ENCODE assay signal across 8 cellular contexts in the genomic region with DNA sequence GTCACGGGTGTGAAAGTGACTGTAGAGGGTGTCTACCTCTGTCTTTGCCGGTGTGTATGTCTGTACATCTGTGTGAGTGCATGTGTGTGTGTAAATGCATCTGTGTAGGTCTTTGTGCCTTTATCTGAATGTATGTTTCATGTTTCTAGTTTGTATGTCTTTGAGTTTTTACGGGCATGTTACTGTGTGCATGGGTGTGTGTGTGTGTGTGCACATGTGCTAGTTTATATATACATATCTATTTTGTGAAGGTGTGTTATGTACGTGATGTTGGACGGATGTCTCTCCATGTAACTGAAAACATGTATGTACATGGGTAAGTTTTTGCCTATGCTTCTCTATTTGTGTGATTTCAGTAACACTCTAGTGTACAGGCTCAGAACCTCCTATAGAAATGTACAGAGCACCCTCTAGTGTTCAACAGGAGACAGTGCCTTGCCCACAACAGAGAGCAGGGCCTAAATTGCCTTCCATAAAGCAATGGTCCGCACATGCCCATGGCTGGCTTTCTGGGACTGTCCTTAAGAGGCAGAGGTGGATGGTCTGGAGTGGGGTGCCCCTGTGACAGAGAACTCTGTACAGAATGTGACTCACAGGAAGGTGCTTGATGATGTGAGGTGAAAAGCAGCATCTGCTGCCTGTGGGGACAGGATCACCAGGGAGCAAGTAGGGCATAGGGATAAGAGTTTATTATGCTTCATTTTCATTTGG.
A peak's percentile ranks its signal among the peaks of the same experiment; 100 is the strongest.
DNase-seq lines count a peak whose midpoint lies in the region; ATAC-seq and TF ChIP-seq lines count a peak whose summit lies in the region.

No MANE protein-coding gene starts in this region.

- H3K36me3 Mint-ChIP-seq in CD4-positive, CD25-positive, alpha-beta regulatory T cell = no peaks in the 10 kb centered on the region
- no peaks in the 10 kb centered on the region for H3K36me3 Mint-ChIP-seq in endodermal cell (ENCODE audit: low read depth)

- peak in 1 of 2 donors; percentile 44 for ATAC-seq in CD4-positive, CD25-positive, alpha-beta regulatory T cell (ENCODE audit: low read depth in 2 of 2)
- ATAC-seq in GM18520 (IDR thresholded peaks at IDR 0.05; ENCODE audit: unreplicated experiment) (peak; percentile 97), HG02943 (IDR thresholded peaks at IDR 0.05; ENCODE audit: low read depth, unreplicated experiment) (peak; percentile 100), aorta (ENCODE audit: low FRiP score) (peak; percentile 94)

- H3K4me1 Mint-ChIP-seq in CD4-positive, CD25-positive, alpha-beta regulatory T cell = no peaks in the 10 kb centered on the region
- H3K4me1 Mint-ChIP-seq in endodermal cell = no peaks in the 10 kb centered on the region

- H3K27ac Mint-ChIP-seq in CD4-positive, CD25-positive, alpha-beta regulatory T cell = no peak overlapping the region
- no peak overlapping the region for H3K27ac Mint-ChIP-seq in endodermal cell

- DNase-seq in CD4-positive, CD25-positive, alpha-beta regulatory T cell = peak in 2 of 3 donors; percentile 12 to 41
- peak; percentile 34 for DNase-seq in NCI-H1436 treated with DMSO at 0.1 percent for 48 hours (lab: John Stamatoyannopoulos, UW)
- DNase-seq in SW 1271 (lab: John Stamatoyannopoulos, UW) = peak; percentile 12 to 61
- peak; percentile 81 for DNase-seq in endodermal cell
- DNase-seq in midbrain (lab: John Stamatoyannopoulos, UW) = peak; percentile 56
- DNase-seq in aorta = no peak

- peaks cover 0 to 1% (median 0%) of the 10 kb centered on the region in 7 donors for H3K9me3 Mint-ChIP-seq in CD4-positive, CD25-positive, alpha-beta regulatory T cell
- H3K9me3 Mint-ChIP-seq in endodermal cell = no peaks in the 10 kb centered on the region

- H3K4me1 ChIP-seq in CD4-positive, CD25-positive, alpha-beta regulatory T cell (ENCODE audit: control insufficient read depth, insufficient read depth, low read length, poor library complexity, severe bottlenecking) = no peaks in the 10 kb centered on the region
- H3K4me1 ChIP-seq in endodermal cell (ENCODE audit: control insufficient read depth, insufficient read depth, low read length) (no peaks in the 10 kb centered on the region), aorta (ENCODE audit: control insufficient read depth in 1 of 2, insufficient read depth in 2 of 2, low read length in 2 of 2) (no peaks in the 10 kb centered on the region)

- H3K27me3 ChIP-seq in CD4-positive, CD25-positive, alpha-beta regulatory T cell (ENCODE audit: control insufficient read depth, insufficient read depth, low read length) = no peaks in the 10 kb centered on the region
- no peaks in the 10 kb centered on the region for H3K27me3 ChIP-seq in endodermal cell (ENCODE audit: control insufficient read depth, insufficient read depth, low read length, poor library complexity, severe bottlenecking)
- H3K27me3 ChIP-seq in aorta (ENCODE audit: control insufficient read depth in 1 of 2, insufficient read depth in 2 of 2, low read length in 1 of 2) = no peaks in the 10 kb centered on the region

- no peak overlapping the region for H3K9ac ChIP-seq in endodermal cell (ENCODE audit: extremely low read depth, low read length, poor library complexity, severe bottlenecking)

- H3K4me3 ChIP-seq in CD4-positive, CD25-positive, alpha-beta regulatory T cell (ENCODE audit: low read depth, low read length) = no peak overlapping the region
- H3K4me3 ChIP-seq in endodermal cell (ENCODE audit: low read length) (no peak overlapping the region), aorta (ENCODE audit: low read length in 2 of 2) (no peak overlapping the region)

- H3K36me3 ChIP-seq in CD4-positive, CD25-positive, alpha-beta regulatory T cell (ENCODE audit: control insufficient read depth, insufficient read depth, low read length) = no peaks in the 10 kb centered on the region
- no peaks in the 10 kb centered on the region for H3K36me3 ChIP-seq in endodermal cell (ENCODE audit: control insufficient read depth, insufficient read depth, low read length)
- H3K36me3 ChIP-seq in aorta (ENCODE audit: control insufficient read depth in 1 of 2, insufficient read depth in 2 of 2, low read length in 1 of 2) = no peaks in the 10 kb centered on the region

- peaks cover 10% of the 10 kb centered on the region for H3K27me3 Mint-ChIP-seq in CD4-positive, CD25-positive, alpha-beta regulatory T cell
- H3K27me3 Mint-ChIP-seq in endodermal cell (ENCODE audit: insufficient read depth) = no peaks in the 10 kb centered on the region

- no peak overlapping the region for H3K4me3 Mint-ChIP-seq in CD4-positive, CD25-positive, alpha-beta regulatory T cell
- H3K4me3 Mint-ChIP-seq in endodermal cell = no peak overlapping the region

- no peak overlapping the region for H3K27ac ChIP-seq in CD4-positive, CD25-positive, alpha-beta regulatory T cell (ENCODE audit: insufficient read depth, low read length, poor library complexity, severe bottlenecking)
- H3K27ac ChIP-seq in endodermal cell (ENCODE audit: low read depth, low read length) (no peak overlapping the region), aorta (ENCODE audit: low read depth in 1 of 2, low read length in 2 of 2) (no peak overlapping the region)

- no peaks in the 10 kb centered on the region for H3K9me3 ChIP-seq in CD4-positive, CD25-positive, alpha-beta regulatory T cell (ENCODE audit: control insufficient read depth in 2 of 2, low read length in 2 of 2)
- H3K9me3 ChIP-seq in endodermal cell (ENCODE audit: control insufficient read depth, low read length) (no peaks in the 10 kb centered on the region), aorta (ENCODE audit: control insufficient read depth, low read length) (no peaks in the 10 kb centered on the region)

- 59 to 60% methylated on average over 1 to 6 of the region's 6 CpGs for WGBS in endodermal cell (ENCODE audit: insufficient coverage in 1 of 2, insufficient read length in 1 of 2), 2 experiments
- 33 to 35% methylated on average over 6 of the region's 6 CpGs for WGBS in aorta, 2 donors

- intact Hi-C loops in aorta (cut with DNase I) = loop anchor here (5.0 to 10.0 kb wide), 3 partner anchors 242 to 714 kb away; no protein-coding TSS in a partner anchor

- TF ChIP-seq CTCF in endodermal cell (conservative IDR thresholded peaks at IDR 0.05) = peak; percentile 90

Comparison
In these comparisons a context has a peak if more than half of its experiments do, and no peak if none do; other contexts are left out.
1. DNase-seq: peak in CD4-positive, CD25-positive, alpha-beta regulatory T cell (2 of 3), NCI-H1436 treated with DMSO at 0.1 percent for 48 hours (single experiment), SW 1271 (2 of 2), endodermal cell (single experiment) and midbrain (single experiment); none in aorta (0 of 2).